12 cellular contexts compared by ENCODE assay signal in the genomic region with DNA sequence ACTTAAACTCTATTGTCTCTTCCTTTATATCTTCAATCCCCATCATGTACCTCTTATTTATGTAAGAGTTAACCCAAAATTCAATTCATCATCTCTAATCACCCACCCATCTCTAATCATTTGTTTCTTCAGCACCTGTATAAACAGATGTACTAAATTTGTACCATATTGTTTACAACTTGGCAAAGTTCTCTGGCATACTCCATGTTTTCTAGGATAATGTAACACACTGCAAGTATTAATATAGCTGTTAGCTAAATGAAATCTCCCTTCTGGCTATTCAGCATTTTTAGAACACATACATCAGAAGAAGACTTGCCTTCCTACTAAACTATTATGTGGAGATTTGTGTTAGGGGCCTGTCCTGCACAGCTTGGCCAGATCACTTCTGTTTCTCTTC.
"Had no signal": no experiment of that assay in that cellular context is flagged by ENCODE, and none has a peak within 500 bp of the region (broad histone marks: within the 10 kb centered on the region; RNA-seq: fewer than 3 reads in every experiment).

No MANE protein-coding gene starts in this region.

- H3K27me3 ChIP-seq: heart left ventricle had no signal

- H3K9me3 ChIP-seq: heart left ventricle, pancreas had no signal

- H3K4me3 ChIP-seq: heart left ventricle, pancreas, stomach had no signal

- ATAC-seq: activated T-cell treated with anti-CD3 and anti-CD28 coated beads, Interleukin-2, amount 50 U/mL, for 72 hours had no signal

- H3K36me3 ChIP-seq: heart left ventricle, pancreas, stomach had no signal

- DNase-seq: activated CD4-positive, alpha-beta T cell treated with anti-CD3 and anti-CD28 coated beads, Interleukin-2, amount 50 U/mL, for 48 hours; activated CD4-positive, CD25-positive, alpha-beta regulatory T cell treated with anti-CD3 and anti-CD28 coated beads, Interleukin-2, amount 50 U/mL, for 72 hours; activated gamma-delta T cell treated with Interleukin-2 at 50 U/mL for 16 hours; activated naive CD8-positive, alpha-beta T cell treated with anti-CD3 and anti-CD28 coated beads for 36 hours; activated T-cell treated with anti-CD3 and anti-CD28 coated beads, Interleukin-2, amount 50 U/mL, for 72 hours; anterior cingulate cortex; heart left ventricle; islet precursor cell; mesendoderm; pancreas; retina; stomach had no signal
